In genomic region chr3:183161552-183162345, GRCh38 we compare ENCODE assay signal across 8 cellular contexts. TPM values are rescaled to one million over a fixed set of nuclear protein-coding genes. Genes with fewer than 3 reads are reported as not detected.
DNase-seq lines count a peak whose midpoint lies in the region; ATAC-seq and TF ChIP-seq lines count a peak whose summit lies in the region.

No MANE protein-coding gene starts in this region.

- peaks cover 0 to 8% of the 10 kb centered on the region in 2 donors for H3K4me1 ChIP-seq in ascending aorta
- peaks cover 0 to 3% (median 0%) of the 10 kb centered on the region in 4 donors for H3K4me1 ChIP-seq in right lobe of liver
- peaks cover 4 to 22% (median 13%) of the 10 kb centered on the region in 4 donors for H3K4me1 ChIP-seq in upper lobe of left lung

- no peak for TF ChIP-seq CTCF in GM12875 (IDR thresholded peaks at IDR 0.05; ENCODE audit: borderline replicate concordance, insufficient read depth, low read depth, low read length)
- TF ChIP-seq CTCF in ascending aorta (IDR thresholded peaks at IDR 0.05): no peak
- TF ChIP-seq CTCF in right lobe of liver (IDR thresholded peaks at IDR 0.05): no peak
- no peak for TF ChIP-seq CTCF in upper lobe of left lung (IDR thresholded peaks at IDR 0.05)

- TF ChIP-seq POLR2A in right lobe of liver (IDR thresholded peaks at IDR 0.05) (no peak), upper lobe of left lung (IDR thresholded peaks at IDR 0.05) (peak in 1 of 4 donors; percentile 5)

- no peak overlapping the region for H3K27ac ChIP-seq in ascending aorta
- no peak overlapping the region for H3K27ac ChIP-seq in right lobe of liver
- peak overlapping the region; percentile 9 to 83 (median 70) for H3K27ac ChIP-seq in upper lobe of left lung

- intact Hi-C loops in ascending aorta (cut with DNase I): no loop called here
- intact Hi-C loops in right lobe of liver (cut with DNase I): no loop called here

- H3K36me3 ChIP-seq in ascending aorta: no peaks in the 10 kb centered on the region
- no peaks in the 10 kb centered on the region for H3K36me3 ChIP-seq in right lobe of liver
- no peaks in the 10 kb centered on the region for H3K36me3 ChIP-seq in upper lobe of left lung

- 36% methylated on average over 15 of the region's 25 CpGs for WGBS in right lobe of liver (ENCODE audit: insufficient coverage, low coverage, low lambda C conversion rate, missing lambda C conversion rate)
- whole genome bisulfite sequencing in upper lobe of left lung, 2 donors: 25 to 34% methylated on average over 25 of the region's 25 CpGs

- no peak for DNase-seq in ascending aorta (ENCODE audit: low spot score in 2 of 2)
- DNase-seq in right lobe of liver: no peak
- peak; percentile 37 to 56 for DNase-seq in upper lobe of left lung
- no peak for DNase-seq in NK-92 treated with Interleukin-12 subunit alpha and Interleukin-12 subunit beta, amount 100 ng/mL, for 24 hours (lab: John Stamatoyannopoulos, UW)
- DNase-seq in NCI-H1105 (lab: John Stamatoyannopoulos, UW): no peak

- no peaks in the 10 kb centered on the region for H3K27me3 ChIP-seq in ascending aorta
- H3K27me3 ChIP-seq in right lobe of liver: no peaks in the 10 kb centered on the region
- H3K27me3 ChIP-seq in upper lobe of left lung: no peaks in the 10 kb centered on the region

- H3K9me3 ChIP-seq in ascending aorta: no peaks in the 10 kb centered on the region
- H3K9me3 ChIP-seq in right lobe of liver: no peaks in the 10 kb centered on the region
- no peaks in the 10 kb centered on the region for H3K9me3 ChIP-seq in upper lobe of left lung

- H3K4me3 ChIP-seq in GM12875 (ENCODE audit: low read depth, low read length) (peak overlapping the region; percentile 63), ascending aorta (peak overlapping the region; percentile 67 to 68), right lobe of liver (peak overlapping the region; percentile 55 to 61 (median 61)), upper lobe of left lung (peak overlapping the region in 3 of 4 donors; percentile 58 to 66 (median 65))

- no peak for TF ChIP-seq EP300 in upper lobe of left lung (IDR thresholded peaks at IDR 0.05)

- peak; percentile 65 for ATAC-seq in GM19463 (IDR thresholded peaks at IDR 0.05; ENCODE audit: unreplicated experiment)
- ATAC-seq in HG03460 (IDR thresholded peaks at IDR 0.05; ENCODE audit: unreplicated experiment): peak; percentile 69
- peak in 1 of 4 donors; percentile 14 for ATAC-seq in right lobe of liver
- peak; percentile 41 to 55 for ATAC-seq in upper lobe of left lung (ENCODE audit: low FRiP score in 2 of 2)

RNA-seq across cellular contexts. Expression of gene LAMP3, which starts 0.8 kb away (rescaled TPM):
- not detected for total RNA-seq in ascending aorta
- under 1 TPM in 4 of 6 experiments, not detected in 2; 0.13 to 0.56 (median 0.37) TPM for total RNA-seq in right lobe of liver
- total RNA-seq in upper lobe of left lung: 100 to 1,000 TPM in 5 of 6 donors, 10 to 100 TPM in 1; 98.3 to 344 (median 176) TPM

Comparison
In these comparisons a context has a peak if more than half of its experiments do, and no peak if none do; other contexts are left out.
1. DNase-seq: peak in upper lobe of left lung (2 of 2); none in ascending aorta (0 of 2), right lobe of liver (0 of 3), NK-92 treated with Interleukin-12 subunit alpha and Interleukin-12 subunit beta, amount 100 ng/mL, for 24 hours (single experiment) and NCI-H1105 (single experiment).
2. H3K27ac ChIP-seq: peak in upper lobe of left lung (4 of 4); none in ascending aorta (0 of 2) and right lobe of liver (0 of 3).
3. RNA of gene LAMP3, which starts 0.8 kb away (total RNA-seq): 98.3 to 344 TPM in upper lobe of left lung; 0.13 to 0.56 TPM in right lobe of liver and not detected in ascending aorta (single experiment); every median in the first group is over 10 times any median in the second.
4. Peak in every context shown above with its lines, with median percentiles within 50 percentile points of each other: H3K4me3 ChIP-seq.